ENCODE assay signal across 28 cellular contexts in the genomic region with DNA sequence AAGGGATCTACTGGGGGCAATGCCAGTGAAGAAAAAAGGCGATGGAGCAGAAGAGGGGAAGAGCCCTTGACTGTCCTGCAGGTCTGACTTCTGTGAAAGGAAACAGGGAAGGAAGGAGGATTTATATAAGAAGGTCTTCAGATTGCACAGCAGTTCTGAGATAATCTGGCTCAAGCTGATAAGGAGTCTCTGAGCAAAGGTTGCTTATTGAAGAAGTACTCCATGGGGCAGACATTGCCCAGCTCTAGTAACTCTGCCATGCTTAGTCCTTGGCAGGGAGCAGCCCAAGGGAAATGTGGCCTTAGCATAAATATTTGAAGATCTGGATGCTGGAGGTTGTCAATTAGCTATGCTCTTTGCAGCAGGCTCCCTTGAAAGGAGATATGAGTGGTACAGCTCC. TPM values are rescaled to one million over a fixed set of nuclear protein-coding genes. Genes with fewer than 3 reads are reported as not detected.
"Had no signal": no experiment of that assay in that cellular context is flagged by ENCODE, and none has a peak within 500 bp of the region (broad histone marks: within the 10 kb centered on the region; RNA-seq: fewer than 3 reads in every experiment).

No MANE protein-coding gene starts in this region.

- H3K27me3 ChIP-seq: brain microvascular endothelial cell, esophagus squamous epithelium, gastroesophageal sphincter had no signal

- H3K9me3 ChIP-seq: esophagus squamous epithelium had no signal

- DNase-seq: activated CD4-positive, alpha-beta memory T cell treated with anti-CD3 and anti-CD28 coated beads, Interleukin-2, amount 10 ng/mL, durations not matched to agents 7 days and 5 days; activated CD4-positive, alpha-beta T cell treated with anti-CD3 and anti-CD28 coated beads for 1 hour; activated CD4-positive, alpha-beta T cell treated with anti-CD3 and anti-CD28 coated beads for 4 hours; activated CD4-positive, alpha-beta T cell treated with anti-CD3 and anti-CD28 coated beads, Interleukin-2, amount 10 ng/mL, durations not matched to agents 7 days and 5 days; activated CD4-positive, alpha-beta T cell treated with anti-CD3 and anti-CD28 coated beads, Interleukin-2, amount 50 U/mL, for 4 hours; activated effector memory CD4-positive, alpha-beta T cell treated with Interleukin-2 at 50 U/mL for 16 hours; activated gamma-delta T cell treated with Interleukin-2 at 50 U/mL for 16 hours; activated naive CD4-positive, alpha-beta T cell treated with anti-CD3 and anti-CD28 coated beads, Interleukin-2, amount 50 U/mL, for 16 hours; activated naive CD4-positive, alpha-beta T cell treated with Interleukin-2 at 50 U/mL for 16 hours; activated T-cell treated with anti-CD3 and anti-CD28 coated beads, Interleukin-2, amount 50 U/mL, for 4 hours; amniotic stem cell; anterior cingulate cortex; brain microvascular endothelial cell; cortex of kidney; dermis blood vessel endothelial cell; effector CD4-positive, alpha-beta T cell; effector memory CD8-positive, alpha-beta T cell; esophagus squamous epithelium; foreskin melanocyte; head of caudate nucleus; T-helper 1 cell; T-helper 17 cell; T1000 had no signal

- H3K4me3 ChIP-seq: esophagus squamous epithelium, gastroesophageal sphincter had no signal

- H3K4me1 ChIP-seq: esophagus squamous epithelium, gastroesophageal sphincter had no signal

- ATAC-seq: activated T-cell treated with anti-CD3 and anti-CD28 coated beads, Interleukin-2, amount 50 U/mL, for 4 hours; activated T-helper 17 cell treated with anti-CD3 and anti-CD28 coated beads, Interleukin-2, amount 50 U/mL, for 72 hours; effector memory CD8-positive, alpha-beta T cell; gastroesophageal sphincter; T-helper 17 cell; WTC11 had no signal

- H3K36me3 ChIP-seq: brain microvascular endothelial cell, esophagus squamous epithelium, gastroesophageal sphincter had no signal

- H3K27ac ChIP-seq: brain microvascular endothelial cell, esophagus squamous epithelium, gastroesophageal sphincter, VCaP had no signal

RNA-seq across cellular contexts. Expression of a gene that starts 42.7 kb away (rescaled TPM):
- total RNA-seq: fibroblast of lung had no signal
- polyA plus RNA-seq: fibroblast of lung had no signal
